ENCODE assay signal across 9 cellular contexts in the genomic region with DNA sequence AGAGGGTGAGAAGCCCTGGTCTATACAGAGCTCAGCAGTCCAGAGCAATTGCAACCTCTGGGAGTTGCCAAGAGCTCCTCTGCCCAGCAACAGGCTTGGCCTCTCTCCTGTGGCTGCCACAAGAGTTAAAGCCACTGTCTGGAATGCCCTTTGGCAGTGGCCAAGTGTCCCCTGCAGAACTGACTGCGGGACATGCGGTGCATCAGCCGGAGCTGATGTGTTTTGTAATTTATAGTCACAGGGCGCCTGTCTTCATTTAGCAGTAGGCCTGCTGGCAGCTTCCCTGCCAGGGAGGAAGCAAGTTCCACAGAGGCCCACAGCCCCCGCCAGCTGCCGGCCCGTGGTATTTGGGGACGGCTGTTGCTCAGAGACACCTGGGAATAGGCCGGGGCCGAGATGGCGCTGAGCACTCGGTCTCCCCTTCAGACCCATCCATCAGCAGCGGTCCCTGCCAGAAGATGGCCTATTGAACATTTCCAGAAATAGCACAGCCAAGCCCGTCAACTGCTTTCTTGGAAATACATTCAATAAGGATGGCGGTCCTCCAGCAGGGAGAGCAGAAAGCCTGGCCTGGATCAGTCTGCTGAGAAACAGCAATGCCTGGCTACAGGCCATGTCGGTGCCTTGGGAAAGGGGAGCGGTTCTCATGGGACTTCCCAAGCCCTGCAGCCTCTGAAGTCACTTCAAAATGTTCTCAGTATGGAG.
DNase-seq lines count a peak whose midpoint lies in the region; ATAC-seq and TF ChIP-seq lines count a peak whose summit lies in the region.
"Had no signal": no experiment of that assay in that cellular context is flagged by ENCODE, and none has a peak within 500 bp of the region (broad histone marks: within the 10 kb centered on the region; RNA-seq: fewer than 3 reads in every experiment).

No MANE protein-coding gene starts in this region.

- peak overlapping the region in 1 of 5 donors; percentile 39 for H3K9ac ChIP-seq in subcutaneous abdominal adipose tissue (ENCODE audit: low read length in 5 of 5)

- H3K4me1 ChIP-seq in lung (ENCODE audit: control insufficient read depth in 2 of 2, insufficient read depth in 2 of 2, low read length in 2 of 2) (peaks cover 7 to 11% of the 10 kb centered on the region in 2 donors), subcutaneous abdominal adipose tissue (ENCODE audit: control insufficient read depth in 5 of 5, insufficient read depth in 5 of 5, low read length in 5 of 5) (peaks cover 9 to 29% (median 28%) of the 10 kb centered on the region in 5 donors)

- ATAC-seq in lung (ENCODE audit: insufficient read depth, low FRiP score) (no peak), GM21515 (IDR thresholded peaks at IDR 0.05; ENCODE audit: unreplicated experiment) (no peak), GM21576 (IDR thresholded peaks at IDR 0.05; ENCODE audit: unreplicated experiment) (no peak)

- peak overlapping the region; percentile 28 to 88 for H3K27ac ChIP-seq in lung (ENCODE audit: low read depth in 1 of 2, low read length in 1 of 2)
- H3K27ac ChIP-seq in subcutaneous abdominal adipose tissue (ENCODE audit: low read depth, low read length), result peak overlapping the region; percentile 8
- H3K27ac ChIP-seq: VCaP had no signal

- H3K27me3 ChIP-seq in lung (ENCODE audit: control insufficient read depth, insufficient read depth) (no peaks in the 10 kb centered on the region), subcutaneous abdominal adipose tissue (ENCODE audit: control insufficient read depth in 5 of 5, insufficient read depth in 4 of 5, low read length in 5 of 5) (no peaks in the 10 kb centered on the region)

- TF ChIP-seq CTCF in epithelial cell of esophagus (IDR thresholded peaks at IDR 0.05; ENCODE audit: insufficient read depth, low read depth, low read length, missing control alignments), result no peak
- TF ChIP-seq CTCF in lung (IDR thresholded peaks at IDR 0.05; ENCODE audit: control extremely low read depth, extremely low read depth), result no peak

- H3K4me3 ChIP-seq in epithelial cell of esophagus (ENCODE audit: low read length), result no peak overlapping the region
- no peak overlapping the region for H3K4me3 ChIP-seq in lung
- peak overlapping the region in 2 of 5 donors; percentile 32 to 40 for H3K4me3 ChIP-seq in subcutaneous abdominal adipose tissue (ENCODE audit: low read depth in 1 of 5, low read length in 5 of 5)

- DNase-seq in NCI-H2171 (lab: John Stamatoyannopoulos, UW) (peak; percentile 92), epithelial cell of esophagus (ENCODE audit: low read depth) (peak; percentile 35), lung (ENCODE audit: low spot score) (peak; percentile 43), NCI-H526 treated with DMSO at 0.1 percent for 48 hours (lab: John Stamatoyannopoulos, UW) (no peak), NCI-H187 treated with DMSO at 0.1 percent for 48 hours (lab: John Stamatoyannopoulos, UW) (no peak)

- H3K36me3 ChIP-seq in lung (ENCODE audit: control insufficient read depth in 2 of 2, insufficient read depth in 2 of 2, low read length in 2 of 2) (no peaks in the 10 kb centered on the region), subcutaneous abdominal adipose tissue (ENCODE audit: control insufficient read depth in 5 of 5, insufficient read depth in 5 of 5, low read length in 5 of 5) (no peaks in the 10 kb centered on the region)

- WGBS in lung, 2 donors, result 21 to 29% methylated on average over 17 of the region's 17 CpGs

- H3K9me3 ChIP-seq in lung (ENCODE audit: control insufficient read depth in 2 of 2, insufficient read depth in 1 of 2, low read length in 1 of 2) (no peaks in the 10 kb centered on the region), subcutaneous abdominal adipose tissue (ENCODE audit: control insufficient read depth in 5 of 5, low read length in 5 of 5) (peaks cover 0 to 2% (median 0%) of the 10 kb centered on the region in 5 donors)

Comparison
In these comparisons a context has a peak if more than half of its experiments do, and no peak if none do; other contexts are left out.
1. DNase-seq: peak in NCI-H2171 (single experiment), epithelial cell of esophagus (single experiment) and lung (single experiment); none in NCI-H526 treated with DMSO at 0.1 percent for 48 hours (single experiment) and NCI-H187 treated with DMSO at 0.1 percent for 48 hours (single experiment).